ENCODE assay signal across 9 cellular contexts in the genomic region with DNA sequence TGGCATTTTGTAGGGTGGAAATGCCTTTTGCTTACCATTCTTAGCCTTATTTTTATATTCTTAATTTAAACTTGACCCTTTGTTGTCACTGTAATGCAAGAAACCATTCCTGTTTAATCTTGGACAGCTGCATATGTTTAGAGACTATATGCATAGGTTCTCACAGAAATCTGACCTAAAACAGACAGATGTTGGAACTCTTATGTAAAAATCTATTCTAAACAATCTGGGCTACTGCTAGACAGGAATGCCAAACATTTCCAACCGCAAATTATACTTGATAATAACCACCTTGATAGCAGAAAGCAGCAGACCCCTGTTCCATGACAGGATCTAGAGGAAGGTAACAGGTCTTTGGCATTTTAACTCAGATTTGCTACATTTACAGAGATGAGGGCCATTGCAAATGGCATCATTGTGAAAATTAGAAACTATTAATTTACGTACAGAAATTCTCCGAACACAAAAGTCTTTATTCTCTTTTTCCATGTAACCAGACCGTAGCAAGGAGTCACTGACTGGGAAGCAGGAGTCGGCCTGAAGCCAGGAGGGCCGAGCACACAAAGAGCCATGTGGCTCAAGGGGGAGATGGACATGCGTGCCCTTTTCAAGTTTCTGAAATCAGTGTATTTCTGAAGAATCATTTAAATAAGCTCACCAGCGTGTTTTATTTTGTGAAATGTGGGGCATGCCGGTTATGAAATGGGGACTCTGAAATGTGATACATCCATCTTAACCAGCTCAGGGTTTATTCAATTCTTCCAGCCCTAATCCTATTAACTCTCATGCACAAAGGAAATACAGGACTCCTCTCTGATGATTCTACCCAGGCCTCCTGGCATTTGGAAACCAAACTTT.
DNase-seq lines count a peak whose midpoint lies in the region; ATAC-seq, FAIRE-seq and TF ChIP-seq lines count a peak whose summit lies in the region.
"Had no signal": no experiment of that assay in that cellular context is flagged by ENCODE, and none has a peak within 500 bp of the region (broad histone marks: within the 10 kb centered on the region; RNA-seq: fewer than 3 reads in every experiment).

No MANE protein-coding gene starts in this region.

- no peak overlapping the region for H2BK120ac ChIP-seq in H1 (replicated peaks; ENCODE audit: low read depth, low read length)

- no peak overlapping the region for H4K8ac ChIP-seq in H1 (ENCODE audit: extremely low read depth, insufficient read depth, low read length)

- no peak for TF ChIP-seq EP300 in H1 (IDR thresholded peaks at IDR 0.05; ENCODE audit: borderline replicate concordance in 1 of 2, low read depth in 2 of 2, low read length in 2 of 2)

- ATAC-seq in HG02884 (IDR thresholded peaks at IDR 0.05; ENCODE audit: unreplicated experiment) = no peak

- H2BK12ac ChIP-seq in H1 (ENCODE audit: low read depth, low read length) = no peak overlapping the region

- FAIRE-seq in H1 (lab: Jason Lieb, UNC) (no peak), GM19239 (lab: Jason Lieb, UNC) (no peak)

- no peaks in the 10 kb centered on the region for H3K23me2 ChIP-seq in H1 (ENCODE audit: low read depth, low read length)

- no peaks in the 10 kb centered on the region for H3K79me1 ChIP-seq in H1 (ENCODE audit: low read depth, low read length)

- no peak overlapping the region for H3K4me2 ChIP-seq in H1 (ENCODE audit: insufficient read depth in 1 of 2, low read depth in 2 of 2, low read length in 2 of 2)

- H3K4ac ChIP-seq in H1 (replicated peaks; ENCODE audit: insufficient read length, low read depth, low read length) = no peak overlapping the region

- H3K18ac ChIP-seq in H1 (ENCODE audit: extremely low read depth, low read length) = no peak overlapping the region

- H3K27ac ChIP-seq in H1 (ENCODE audit: low read depth, low read length) (no peak overlapping the region), muscle layer of duodenum (ENCODE audit: low read length) (peak overlapping the region; percentile 88), vagina (peak overlapping the region; percentile 89)

- no peak overlapping the region for H3K14ac ChIP-seq in H1 (ENCODE audit: insufficient read length)

- H2BK5ac ChIP-seq in H1 (ENCODE audit: low read depth, low read length) = no peak overlapping the region

- H4K5ac ChIP-seq in H1 (ENCODE audit: insufficient read length, low read depth, low read length) = no peak overlapping the region

- no peak overlapping the region for H4K91ac ChIP-seq in H1 (replicated peaks; ENCODE audit: insufficient read length, low read length)

- WGBS in H1 (ENCODE audit: extremely low coverage in 1 of 2, insufficient coverage in 1 of 2, insufficient read length in 1 of 2, insufficient replicate concordance in 2 of 2, low coverage in 1 of 2, low lambda C conversion rate in 2 of 2, missing lambda C conversion rate in 1 of 2), 2 experiments = 82% methylated on average over 9 of the region's 9 CpGs; no CpG with 5 or more reads in 1 of the 2 experiments

- H3K23ac ChIP-seq in H1 (ENCODE audit: insufficient read length) = no peak overlapping the region

- TF ChIP-seq POLR2A in H1 (IDR thresholded peaks at IDR 0.05; ENCODE audit: control extremely low read depth in 1 of 2, low read depth in 2 of 2, low read length in 2 of 2) = no peak
- TF ChIP-seq POLR2A in vagina (IDR thresholded peaks at IDR 0.05) = no peak

- TF ChIP-seq RAD21 in H1 (IDR thresholded peaks at IDR 0.05 in 1 of 2, conservative IDR thresholded peaks at IDR 0.05 in 1 of 2; ENCODE audit: low read depth in 2 of 2, low read length in 2 of 2) = no peak

- H4K20me1 ChIP-seq in H1 (replicated peaks in 1 of 2; ENCODE audit: control insufficient read depth in 1 of 2, insufficient read depth in 2 of 2, low read length in 2 of 2) = no peaks in the 10 kb centered on the region

- H3K36me3 ChIP-seq in H1 (ENCODE audit: control insufficient read depth in 2 of 4, insufficient read depth in 4 of 4, low read length in 3 of 4) = no peaks in the 10 kb centered on the region
- H3K36me3 ChIP-seq in muscle layer of duodenum (ENCODE audit: control insufficient read depth in 1 of 2, insufficient read depth in 2 of 2, low read length in 2 of 2) = peaks cover 0 to 8% of the 10 kb centered on the region in 2 donors
- no peaks in the 10 kb centered on the region for H3K36me3 ChIP-seq in vagina

- H3K27me3 ChIP-seq in H1 (replicated peaks in 1 of 4; ENCODE audit: control insufficient read depth in 3 of 4, extremely low read depth in 1 of 4, insufficient read depth in 3 of 4, low read length in 3 of 4) (no peaks in the 10 kb centered on the region), muscle layer of duodenum (ENCODE audit: low read depth, low read length) (no peaks in the 10 kb centered on the region), vagina (no peaks in the 10 kb centered on the region)

- H3K9me3 ChIP-seq in H1 (ENCODE audit: insufficient read depth in 2 of 2, low read depth in 1 of 2, low read length in 1 of 2) (no peaks in the 10 kb centered on the region), muscle layer of duodenum (ENCODE audit: control insufficient read depth in 1 of 2, low read length in 2 of 2) (no peaks in the 10 kb centered on the region), vagina (no peaks in the 10 kb centered on the region)

- H3K4me1 ChIP-seq in H1 (replicated peaks in 1 of 4; ENCODE audit: control insufficient read depth in 3 of 4, insufficient read depth in 4 of 4, low read length in 3 of 4) = peaks cover 0 to 7% (median 0%) of the 10 kb centered on the region in 4 experiments; a peak in 3 of 7 replicates
- H3K4me1 ChIP-seq in muscle layer of duodenum (ENCODE audit: control insufficient read depth in 1 of 2, insufficient read depth in 2 of 2, low read length in 2 of 2) = peaks cover 28 to 40% of the 10 kb centered on the region in 2 donors
- H3K4me1 ChIP-seq in vagina = peaks cover 84% of the 10 kb centered on the region

- no peak for TF ChIP-seq CTCF in H1 (IDR thresholded peaks at IDR 0.05; ENCODE audit: control extremely low read depth in 1 of 3, insufficient read depth in 1 of 3, low read depth in 1 of 3, low read length in 3 of 3)
- TF ChIP-seq CTCF in vagina (IDR thresholded peaks at IDR 0.05) = no peak

- CTCF ChIA-PET in H1 (lab: Charles Lee; ENCODE audit: partially characterized antibody) = interaction anchor here (1.1 to 1.9 kb wide), 3 partner anchors 8 to 15 kb away, joined by 3 to 6 read pairs (median 5); no protein-coding TSS in a partner anchor

- intact Hi-C loops in vagina (cut with DNase I) = loop anchor here (10.0 kb wide), 1 partner anchor 139 kb away; no protein-coding TSS in a partner anchor

- H3K79me2 ChIP-seq in H1 (ENCODE audit: control insufficient read depth in 1 of 2, insufficient read depth in 2 of 2, low read length in 2 of 2) = no peaks in the 10 kb centered on the region

- no peak overlapping the region for H2BK15ac ChIP-seq in H1 (ENCODE audit: low read length)

- no peak overlapping the region for H2AK5ac ChIP-seq in H1 (ENCODE audit: low read depth, low read length)

- POLR2A ChIA-PET in H1 (lab: Charles Lee; ENCODE audit: partially characterized antibody) = no interaction called here

- H3K4me3 ChIP-seq in H1 (ENCODE audit: extremely low read depth in 1 of 4, insufficient read depth in 2 of 4, low read depth in 3 of 4, low read length in 4 of 4) (no peak overlapping the region), muscle layer of duodenum (ENCODE audit: low read depth in 1 of 2, low read length in 2 of 2) (no peak overlapping the region), vagina (no peak overlapping the region)

- DNase-seq in NCI-H510A treated with DMSO at 0.1 percent for 48 hours (lab: John Stamatoyannopoulos, UW) (peak; percentile 43), NCI-H510A (lab: John Stamatoyannopoulos, UW) (no peak), H1 (ENCODE audit: low read depth in 1 of 2, low spot score in 2 of 2) (no peak), vagina (ENCODE audit: extremely low spot score in 2 of 2) (no peak), GM19239 (ENCODE audit: insufficient read length, low spot score) (no peak), T-helper 2 cell (no peak)
- DNase-seq: activated CD4-positive, CD25-positive, alpha-beta regulatory T cell had no signal

- H2AFZ ChIP-seq in H1 (ENCODE audit: low read length) = no peak overlapping the region

- no peak overlapping the region for H2BK20ac ChIP-seq in H1 (ENCODE audit: low read length)

- no peak overlapping the region for H3K9ac ChIP-seq in H1 (replicated peaks in 1 of 4; ENCODE audit: extremely low read depth in 1 of 4, low read depth in 3 of 4, low read length in 3 of 4)

- no peak overlapping the region for H3K56ac ChIP-seq in H1 (replicated peaks; ENCODE audit: insufficient read length, low read depth, low read length)

TF ChIP-seq in H1, 55 proteins besides CTCF, POLR2A, EP300 and RAD21:
- TF ChIP-seq SUZ12 (IDR thresholded peaks at IDR 0.05; ENCODE audit: low read length) (no peak), CHD1 (IDR thresholded peaks at IDR 0.05; ENCODE audit: low read depth, low read length) (no peak), PHF8 (conservative IDR thresholded peaks at IDR 0.05; ENCODE audit: low read depth, low read length) (no peak)
- TF ChIP-seq, protein P1, sequence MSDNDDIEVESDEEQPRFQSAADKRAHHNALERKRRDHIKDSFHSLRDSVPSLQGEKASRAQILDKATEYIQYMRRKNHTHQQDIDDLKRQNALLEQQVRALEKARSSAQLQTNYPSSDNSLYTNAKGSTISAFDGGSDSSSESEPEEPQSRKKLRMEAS (IDR thresholded peaks at IDR 0.05) = 0 out of 2 replicates have a peak, but pooled peaks have one; percentile 27
